1 cellular context compared by ENCODE assay signal in the genomic region with DNA sequence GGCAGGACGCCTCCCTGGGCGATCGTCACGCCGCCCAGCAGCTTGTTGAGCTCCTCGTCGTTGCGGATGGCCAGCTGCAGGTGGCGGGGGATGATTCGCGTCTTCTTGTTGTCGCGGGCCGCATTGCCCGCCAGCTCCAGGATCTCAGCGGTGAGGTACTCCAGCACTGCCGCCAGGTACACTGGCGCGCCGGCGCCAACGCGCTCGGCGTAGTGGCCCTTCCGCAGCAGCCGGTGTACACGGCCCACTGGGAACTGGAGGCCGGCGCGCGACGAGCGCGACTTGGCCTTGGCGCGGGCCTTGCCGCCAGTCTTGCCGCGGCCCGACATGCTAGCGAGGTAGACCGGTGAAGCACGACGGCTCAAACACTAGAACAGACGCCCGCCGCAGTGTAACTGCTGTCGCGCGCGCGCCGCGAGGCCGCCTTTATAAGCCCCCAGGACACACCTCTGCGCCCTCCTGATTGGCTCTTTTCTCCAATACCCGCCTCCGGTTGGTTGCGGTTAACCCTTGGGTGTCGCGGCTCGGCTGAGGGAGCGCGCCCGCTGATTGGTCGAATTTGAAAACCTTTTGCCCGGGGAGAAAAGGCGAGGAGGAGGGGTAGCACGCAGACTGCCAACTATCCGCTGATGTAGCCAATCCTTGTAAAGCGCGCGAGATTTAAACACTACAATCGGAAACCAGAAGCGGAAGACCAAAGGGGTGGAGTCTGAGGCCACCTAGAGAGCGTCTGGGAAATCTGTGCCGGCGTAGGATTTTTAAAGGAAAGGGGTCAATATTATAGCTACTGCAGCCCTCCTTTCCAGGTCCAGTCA.
A peak's percentile ranks its signal among the peaks of the same experiment; 100 is the strongest.
TF ChIP-seq lines count a peak whose summit lies in the region.

No MANE protein-coding gene starts in this region.

TF ChIP-seq in A549, 52 proteins besides CTCF, POLR2A, EP300 and RAD21 (continued from another document):
- TF ChIP-seq, protein P1, sequence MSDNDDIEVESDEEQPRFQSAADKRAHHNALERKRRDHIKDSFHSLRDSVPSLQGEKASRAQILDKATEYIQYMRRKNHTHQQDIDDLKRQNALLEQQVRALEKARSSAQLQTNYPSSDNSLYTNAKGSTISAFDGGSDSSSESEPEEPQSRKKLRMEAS (IDR thresholded peaks at IDR 0.05): peak; percentile 87
- TF ChIP-seq, protein P2, sequence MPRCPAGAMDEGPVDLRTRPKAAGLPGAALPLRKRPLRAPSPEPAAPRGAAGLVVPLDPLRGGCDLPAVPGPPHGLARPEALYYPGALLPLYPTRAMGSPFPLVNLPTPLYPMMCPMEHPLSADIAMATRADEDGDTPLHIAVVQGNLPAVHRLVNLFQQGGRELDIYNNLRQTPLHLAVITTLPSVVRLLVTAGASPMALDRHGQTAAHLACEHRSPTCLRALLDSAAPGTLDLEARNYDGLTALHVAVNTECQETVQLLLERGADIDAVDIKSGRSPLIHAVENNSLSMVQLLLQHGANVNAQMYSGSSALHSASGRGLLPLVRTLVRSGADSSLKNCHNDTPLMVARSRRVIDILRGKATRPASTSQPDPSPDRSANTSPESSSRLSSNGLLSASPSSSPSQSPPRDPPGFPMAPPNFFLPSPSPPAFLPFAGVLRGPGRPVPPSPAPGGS (IDR thresholded peaks at IDR 0.05): peak; percentile 97
- TF ChIP-seq HOXA7 (CRISPR knock-in tag; IDR thresholded peaks at IDR 0.05) (no peak), MAFK (IDR thresholded peaks at IDR 0.05; ENCODE audit: partially characterized antibody) (peak; percentile 60), HDAC2 (IDR thresholded peaks at IDR 0.05) (no peak), CBX2 (IDR thresholded peaks at IDR 0.05; ENCODE audit: borderline replicate concordance, low read depth) (no peak), TP53 (CRISPR knock-in tag; IDR thresholded peaks at IDR 0.05) (0 out of 2 replicates have a peak, but pooled peaks have one; percentile 52), ELK1 (IDR thresholded peaks at IDR 0.05; ENCODE audit: low read depth, low read length) (no peak), PHF8 (IDR thresholded peaks at IDR 0.05; ENCODE audit: borderline replicate concordance, low read depth) (peak; percentile 91), POLR2AphosphoS2 (conservative IDR thresholded peaks at IDR 0.05; ENCODE audit: low read length) (no peak), USF2 (IDR thresholded peaks at IDR 0.05) (no peak), HEYL (CRISPR knock-in tag; IDR thresholded peaks at IDR 0.05) (no peak), RFX5 (IDR thresholded peaks at IDR 0.05) (0 out of 2 replicates have a peak, but pooled peaks have one; percentile 62), NFE2L2 (conservative IDR thresholded peaks at IDR 0.05; ENCODE audit: low read length) (no peak), REST (IDR thresholded peaks at IDR 0.05) (peak; percentile 34; the same call in 1 of the 2 replicates), HOXB5 (CRISPR knock-in tag; IDR thresholded peaks at IDR 0.05) (no peak), CHD4 (IDR thresholded peaks at IDR 0.05; ENCODE audit: borderline replicate concordance) (no peak), MYC (IDR thresholded peaks at IDR 0.05; ENCODE audit: borderline replicate concordance, low read length) (0 out of 2 replicates have a peak, but pooled peaks have one; percentile 72), ESRRA (IDR thresholded peaks at IDR 0.05; ENCODE audit: borderline replicate concordance, low read length) (no peak)
- TF ChIP-seq, protein P3, sequence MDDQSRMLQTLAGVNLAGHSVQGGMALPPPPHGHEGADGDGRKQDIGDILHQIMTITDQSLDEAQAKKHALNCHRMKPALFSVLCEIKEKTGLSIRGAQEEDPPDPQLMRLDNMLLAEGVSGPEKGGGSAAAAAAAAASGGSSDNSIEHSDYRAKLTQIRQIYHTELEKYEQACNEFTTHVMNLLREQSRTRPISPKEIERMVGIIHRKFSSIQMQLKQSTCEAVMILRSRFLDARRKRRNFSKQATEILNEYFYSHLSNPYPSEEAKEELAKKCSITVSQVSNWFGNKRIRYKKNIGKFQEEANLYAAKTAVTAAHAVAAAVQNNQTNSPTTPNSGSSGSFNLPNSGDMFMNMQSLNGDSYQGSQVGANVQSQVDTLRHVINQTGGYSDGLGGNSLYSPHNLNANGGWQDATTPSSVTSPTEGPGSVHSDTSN (IDR thresholded peaks at IDR 0.05): peak; percentile 84
- TF ChIP-seq, protein P4, sequence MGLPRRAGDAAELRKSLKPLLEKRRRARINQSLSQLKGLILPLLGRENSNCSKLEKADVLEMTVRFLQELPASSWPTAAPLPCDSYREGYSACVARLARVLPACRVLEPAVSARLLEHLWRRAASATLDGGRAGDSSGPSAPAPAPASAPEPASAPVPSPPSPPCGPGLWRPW (IDR thresholded peaks at IDR 0.05): no peak
